8 cellular contexts compared by ENCODE assay signal in the genomic region with DNA sequence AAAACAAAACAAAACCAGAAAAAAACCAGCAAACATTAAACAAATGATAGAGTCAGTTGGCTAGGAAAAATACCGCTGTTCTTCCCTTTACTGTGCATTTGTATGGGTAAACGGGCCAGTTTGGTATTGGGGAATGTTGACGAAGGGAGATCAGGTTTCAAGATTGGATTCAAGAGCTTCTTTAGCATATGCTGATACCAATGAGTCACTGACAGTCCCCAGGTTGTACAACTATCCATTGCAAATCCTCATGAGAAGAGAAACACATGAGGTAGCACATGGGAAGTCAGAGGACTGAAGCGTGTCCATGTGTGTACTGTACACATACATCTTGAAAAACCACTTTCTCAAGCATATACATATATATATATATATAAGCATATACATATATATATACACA. TPM values are rescaled to one million over a fixed set of nuclear protein-coding genes. Genes with fewer than 3 reads are reported as not detected.
DNase-seq lines count a peak whose midpoint lies in the region; ATAC-seq and TF ChIP-seq lines count a peak whose summit lies in the region.

No MANE protein-coding gene starts in this region.

- peaks cover 30% of the 10 kb centered on the region for H3K36me3 Mint-ChIP-seq in T-cell

- H3K4me1 ChIP-seq in stomach = no peaks in the 10 kb centered on the region

- H3K27me3 Mint-ChIP-seq in T-cell = no peaks in the 10 kb centered on the region

- no peaks in the 10 kb centered on the region for H3K9me3 Mint-ChIP-seq in T-cell

- POLR2A ChIA-PET in T-cell (lab: Charles Lee) = interaction anchor here in 1 of 2 donors (0.6 kb wide), 1 partner anchor 9 kb away, joined by 3 read pairs; no protein-coding TSS in a partner anchor

- WGBS in stomach, 5 donors = 66 to 78% (median 69%) methylated on average over 4 of the region's 4 CpGs

- H3K9me3 ChIP-seq in stomach = no peaks in the 10 kb centered on the region

- no peak overlapping the region for H3K27ac ChIP-seq in stomach

- peaks cover 42 to 74% (median 72%) of the 10 kb centered on the region in 3 donors for H3K4me1 Mint-ChIP-seq in T-cell

- no peak for TF ChIP-seq CTCF in stomach (IDR thresholded peaks at IDR 0.05)
- no peak for TF ChIP-seq CTCF in omental fat pad (IDR thresholded peaks at IDR 0.05)

- H3K27me3 ChIP-seq in stomach = no peaks in the 10 kb centered on the region

- H3K4me3 Mint-ChIP-seq in T-cell = no peak overlapping the region

- ATAC-seq in T-cell (replicated peaks in 1 of 4) (no peak), omental fat pad (ENCODE audit: low FRiP score) (no peak)

- no peak overlapping the region for H3K4me3 ChIP-seq in stomach

- peak overlapping the region; percentile 2 to 9 for H3K27ac Mint-ChIP-seq in T-cell

- intact Hi-C loops in stomach (cut with DNase I; ENCODE audit: low total_unique reads) = no loop called here

- H3K36me3 ChIP-seq in stomach = peaks cover 0 to 6% (median 4%) of the 10 kb centered on the region in 4 donors

- peak; percentile 96 for DNase-seq in DMS53 (lab: John Stamatoyannopoulos, UW)
- DNase-seq in M059J (ENCODE audit: low read depth) = peak; percentile 67
- DNase-seq in T-cell = no peak
- DNase-seq in iPS-NIHi11 (ENCODE audit: low spot score) = peak; percentile 63
- DNase-seq in activated gamma-delta T cell (lab: John Stamatoyannopoulos, UW) = no peak
- no peak for DNase-seq in KG1 (lab: John Stamatoyannopoulos, UW)
- no peak for DNase-seq in stomach
- no peak for DNase-seq in omental fat pad (ENCODE audit: low spot score)

- no peak for TF ChIP-seq EP300 in stomach (IDR thresholded peaks at IDR 0.05)

- CTCF ChIA-PET in T-cell (lab: Charles Lee) = interaction anchor here in 1 of 2 donors (0.6 kb wide), 1 partner anchor 29 kb away, joined by 3 read pairs; no protein-coding TSS in a partner anchor

- no peak for TF ChIP-seq POLR2A in stomach (IDR thresholded peaks at IDR 0.05)

RNA-seq across cellular contexts. Expression of gene TIGIT, which starts 25.6 kb away (rescaled TPM):
- not detected in 2 replicates for total RNA-seq in M059J (2014; rRNA removed; shearing (Covaris generic))
- total RNA-seq in T-cell = 10 to 100 TPM; 21.2 to 48.1 (median 39.9) TPM
- 1 to 10 TPM in 1 of 5 donors, under 1 TPM in 2, not detected in 2; 0.29 to 1.1 (median 0.58) TPM for total RNA-seq in stomach
- polyA plus RNA-seq in stomach = 1 to 10 TPM in 1 of 3 donors, under 1 TPM in 2; 0.25 to 1.2 (median 0.43) TPM
- 1 to 10 TPM in 1 of 4 donors, under 1 TPM in 3; 0.19 to 1.8 (median 0.52) TPM for total RNA-seq in omental fat pad

Comparison
In these comparisons a context has a peak if more than half of its experiments do, and no peak if none do; other contexts are left out.
1. DNase-seq: peak in DMS53 (single experiment), M059J (single experiment) and iPS-NIHi11 (single experiment); none in T-cell (0 of 34), activated gamma-delta T cell (single experiment), KG1 (single experiment), stomach (single experiment) and omental fat pad (single experiment).
2. RNA of gene TIGIT, which starts 25.6 kb away (total RNA-seq): 21.2 to 48.1 TPM in T-cell; 0.19 to 1.8 TPM in omental fat pad, 0.29 to 1.1 TPM in stomach and not detected in M059J; every median in the first group is over 4 times any median in the second.